In genomic region chr12:44334347-44334746, GRCh38 we compare ENCODE assay signal across 21 cellular contexts.
A peak's percentile ranks its signal among the peaks of the same experiment; 100 is the strongest.
DNase-seq lines count a peak whose midpoint lies in the region; ATAC-seq and TF ChIP-seq lines count a peak whose summit lies in the region.
"Had no signal": no experiment of that assay in that cellular context is flagged by ENCODE, and none has a peak within 500 bp of the region (broad histone marks: within the 10 kb centered on the region; RNA-seq: fewer than 3 reads in every experiment).

No MANE protein-coding gene starts in this region.

- H3K27me3 ChIP-seq in PC-3 (ENCODE audit: low read length), result no peaks in the 10 kb centered on the region
- no peaks in the 10 kb centered on the region for H3K27me3 ChIP-seq in lower lobe of right lung (ENCODE audit: low read depth)
- H3K27me3 ChIP-seq: BE2C had no signal

- no peak overlapping the region for H3K4me2 ChIP-seq in PC-3 (ENCODE audit: low read length)

- H3K9me3 ChIP-seq in PC-3 (ENCODE audit: low read length), result no peaks in the 10 kb centered on the region
- H3K9me3 ChIP-seq in lower lobe of right lung, result no peaks in the 10 kb centered on the region
- H3K9me3 ChIP-seq: BE2C had no signal

- H3K4me1 ChIP-seq in PC-3 (ENCODE audit: insufficient read depth, low read length) (no peaks in the 10 kb centered on the region), lower lobe of right lung (peaks cover 6% of the 10 kb centered on the region)
- H3K4me1 ChIP-seq: BE2C had no signal

- CTCF ChIA-PET in PC-3 (lab: Charles Lee), result no interaction called here

- no peak overlapping the region for H2AFZ ChIP-seq in PC-3 (ENCODE audit: low read length)

- peak; percentile 19 for DNase-seq in PC-3
- DNase-seq in epithelial cell of esophagus (ENCODE audit: low read depth), result peak; percentile 36
- no peak for DNase-seq in lower lobe of right lung
- no peak for DNase-seq in 8988T
- DNase-seq in SHP77 (lab: John Stamatoyannopoulos, UW), result no peak
- DNase-seq: ACHN; BE2C; C1 segment of cervical spinal cord; CD4-positive, CD25-positive, alpha-beta regulatory T cell; CD8-positive, alpha-beta memory T cell; COR-L47; DMS 273 treated with DMSO at 0.1 percent for 48 hours; DMS53; DND-41; EL; GOT3; H7; HFFc6 had no signal

- TF ChIP-seq CTCF in PC-3 (conservative IDR thresholded peaks at IDR 0.05; ENCODE audit: low read depth, low read length) (no peak), epithelial cell of esophagus (IDR thresholded peaks at IDR 0.05; ENCODE audit: insufficient read depth, low read depth, low read length, missing control alignments) (no peak), lower lobe of right lung (IDR thresholded peaks at IDR 0.05) (no peak)

- intact Hi-C loops in PC-3 (cut with micrococcal nuclease) (no loop called here), lower lobe of right lung (cut with DNase I) (no loop called here)

- H3K9ac ChIP-seq in PC-3 (ENCODE audit: low read length), result no peak overlapping the region

- H3K4me3 ChIP-seq in PC-3 (ENCODE audit: low read length) (no peak overlapping the region), epithelial cell of esophagus (ENCODE audit: low read length) (no peak overlapping the region), lower lobe of right lung (no peak overlapping the region)
- H3K4me3 ChIP-seq: GM12878 had no signal

- H4K20me1 ChIP-seq in PC-3 (ENCODE audit: low read length), result no peaks in the 10 kb centered on the region

- H3K27ac ChIP-seq in PC-3 (ENCODE audit: low read length) (no peak overlapping the region), lower lobe of right lung (no peak overlapping the region)

- no peaks in the 10 kb centered on the region for H3K36me3 ChIP-seq in PC-3 (ENCODE audit: low read depth, low read length)
- H3K36me3 ChIP-seq in lower lobe of right lung, result no peaks in the 10 kb centered on the region
- H3K36me3 ChIP-seq: BE2C had no signal

- no TSS peak for BruUV-seq in PC-3 (replicated peaks; lab: Mats Ljungman, UMichigan)

- ATAC-seq in PC-3, result no peak
- peak; percentile 23 to 29 for ATAC-seq in lower lobe of right lung
- ATAC-seq in HG02798 (IDR thresholded peaks at IDR 0.05; ENCODE audit: poor library complexity, unreplicated experiment), result no peak
- ATAC-seq: GM12878, HCT116 had no signal

- no peaks in the 10 kb centered on the region for H3K9me2 ChIP-seq in PC-3 (replicated peaks; ENCODE audit: low read length)

- no peaks in the 10 kb centered on the region for H3K79me2 ChIP-seq in PC-3 (ENCODE audit: low read length)

- H3F3A ChIP-seq in PC-3 (ENCODE audit: low read length, unreplicated experiment), result no peaks in the 10 kb centered on the region

- POLR2A ChIA-PET in PC-3 (lab: Charles Lee; ENCODE audit: unreplicated experiment), result no interaction called here

Comparison
In these comparisons a context has a peak if more than half of its experiments do, and no peak if none do; other contexts are left out.
1. ATAC-seq: peak in lower lobe of right lung (2 of 2); none in PC-3 (single experiment) and HG02798 (single experiment).
2. DNase-seq: peak in PC-3 (single experiment) and epithelial cell of esophagus (single experiment); none in lower lobe of right lung (single experiment), 8988T (single experiment) and SHP77 (0 of 2).